In the genomic region with DNA sequence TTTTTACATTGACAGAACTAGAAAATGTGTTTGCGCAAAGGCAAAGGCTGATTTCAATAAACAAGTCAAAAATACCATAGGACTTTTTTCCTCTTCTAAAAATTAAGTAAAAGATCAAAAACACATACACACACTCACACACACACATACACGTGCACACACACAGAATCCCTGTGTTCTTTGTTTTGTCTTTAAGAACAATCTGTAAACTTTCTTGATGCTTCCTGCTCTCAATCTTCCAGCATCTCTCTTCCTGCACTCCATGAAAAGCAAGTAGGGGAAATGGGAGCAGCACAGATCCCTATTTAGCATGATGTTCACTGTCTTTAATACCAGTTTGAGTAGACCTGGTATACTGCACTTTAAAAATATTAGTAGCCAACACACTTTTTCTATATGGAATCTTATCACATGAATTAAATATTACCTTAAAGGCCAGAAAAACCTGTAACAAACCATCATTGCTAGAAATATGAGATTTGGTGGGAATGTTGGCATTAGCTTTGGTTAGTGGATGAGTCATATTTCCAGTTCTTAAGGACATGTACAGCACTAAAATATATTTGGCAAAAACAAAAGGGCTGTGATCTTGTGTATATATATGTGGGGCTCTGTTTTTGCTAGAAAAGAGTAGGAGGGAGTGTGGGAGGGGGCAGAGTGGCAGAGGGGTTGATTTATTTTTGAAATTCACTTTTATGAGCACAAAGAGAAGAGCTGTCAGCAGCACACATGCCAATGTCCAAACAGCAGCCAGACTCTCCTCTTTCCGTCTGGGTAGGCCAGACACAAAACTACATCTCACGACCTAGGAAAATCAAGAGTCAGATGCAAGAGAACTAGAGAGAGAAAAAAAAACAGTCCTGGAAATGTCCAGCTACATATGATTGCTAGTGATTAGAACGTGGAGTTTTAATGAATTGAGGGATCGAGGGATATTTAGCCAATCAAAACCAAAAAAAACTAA, we compare ENCODE assay signal across 12 cellular contexts. TPM values are rescaled to one million over a fixed set of nuclear protein-coding genes. Genes with fewer than 3 reads are reported as not detected.
DNase-seq lines count a peak whose midpoint lies in the region; ATAC-seq and TF ChIP-seq lines count a peak whose summit lies in the region.
"Had no signal": no experiment of that assay in that cellular context is flagged by ENCODE, and none has a peak within 500 bp of the region (broad histone marks: within the 10 kb centered on the region; RNA-seq: fewer than 3 reads in every experiment).

No MANE protein-coding gene starts in this region.

- H3K27ac Mint-ChIP-seq in Calu3 (ENCODE audit: unreplicated experiment) = peak overlapping the region; percentile 92
- H3K27ac Mint-ChIP-seq: activated CD8-positive, alpha-beta T cell treated with anti-CD3 and anti-CD28 coated beads for 36 hours had no signal

- no peaks in the 10 kb centered on the region for H3K27me3 ChIP-seq in SJCRH30
- H3K27me3 ChIP-seq: pancreas had no signal

- peaks cover 56% of the 10 kb centered on the region for H3K4me1 Mint-ChIP-seq in Calu3 (ENCODE audit: low read depth, unreplicated experiment)

- peaks cover 73% of the 10 kb centered on the region for H3K36me3 Mint-ChIP-seq in Calu3 (ENCODE audit: insufficient read depth, unreplicated experiment)

- no peak overlapping the region for H3K4me3 ChIP-seq in SJCRH30
- H3K4me3 ChIP-seq: pancreas had no signal

- intact Hi-C loops in Calu3 (cut with micrococcal nuclease; ENCODE audit: unreplicated experiment) = loop anchor here (2.0 to 10.0 kb wide), 7 partner anchors 25 to 781 kb away; no protein-coding TSS in a partner anchor

- H3K27ac ChIP-seq in SJCRH30 = 0 out of 2 replicates have a peak overlapping the region, but pooled peaks have one; percentile 9

- CTCF ChIA-PET in Calu3 (lab: Charles Lee) = interaction anchor here (0.5 to 2.7 kb wide), 10 partner anchors 8 to 182 kb away, joined by 3 to 8 read pairs (median 4); no protein-coding TSS in a partner anchor

- no peaks in the 10 kb centered on the region for H3K9me3 Mint-ChIP-seq in Calu3 (ENCODE audit: low read depth, unreplicated experiment)
- H3K9me3 Mint-ChIP-seq: activated CD8-positive, alpha-beta T cell treated with anti-CD3 and anti-CD28 coated beads for 36 hours had no signal

- BruUV-seq in Calu3 (replicated peaks; lab: Mats Ljungman, UMichigan) = no TSS peak

- DNase-seq in Calu3 = no peak
- peak in 1 of 2 experiments; percentile 28 for DNase-seq in SJCRH30
- peak; percentile 31 for DNase-seq in fibroblast of gingiva (ENCODE audit: low read depth)
- DNase-seq in pons (ENCODE audit: low spot score) = peak; percentile 63
- no peak for DNase-seq in NCI-H187 (lab: John Stamatoyannopoulos, UW)
- DNase-seq in activated naive CD4-positive, alpha-beta T cell (lab: John Stamatoyannopoulos, UW) = no peak
- DNase-seq in epidermal melanocyte (ENCODE audit: insufficient read length, low spot score) = no peak
- DNase-seq: activated CD8-positive, alpha-beta T cell treated with anti-CD3 and anti-CD28 coated beads for 36 hours; CD4-positive, alpha-beta memory T cell; NCI-H510A; pancreas had no signal

- no peak for ATAC-seq in HG03175 (IDR thresholded peaks at IDR 0.05; ENCODE audit: unreplicated experiment)
- ATAC-seq: activated CD8-positive, alpha-beta T cell treated with anti-CD3 and anti-CD28 coated beads for 36 hours; pancreas had no signal

- TF ChIP-seq CTCF in Calu3 (IDR thresholded peaks at IDR 0.05; ENCODE audit: unreplicated experiment) = no peak

- peaks cover 28% of the 10 kb centered on the region for H3K4me1 ChIP-seq in SJCRH30

- H3K27me3 Mint-ChIP-seq in Calu3 (ENCODE audit: unreplicated experiment) = no peaks in the 10 kb centered on the region

- peak overlapping the region; percentile 100 for H3K4me3 Mint-ChIP-seq in Calu3 (ENCODE audit: low read depth, unreplicated experiment)
- H3K4me3 Mint-ChIP-seq: activated CD8-positive, alpha-beta T cell treated with anti-CD3 and anti-CD28 coated beads for 36 hours; CD4-positive, alpha-beta memory T cell had no signal

- H3K36me3 ChIP-seq in SJCRH30 = no peaks in the 10 kb centered on the region
- H3K36me3 ChIP-seq: pancreas had no signal

- no peaks in the 10 kb centered on the region for H3K9me3 ChIP-seq in SJCRH30 (replicated peaks)
- H3K9me3 ChIP-seq: pancreas had no signal

RNA-seq across cellular contexts. Expression of a gene that starts 4.6 kb away (rescaled TPM):
- total RNA-seq in Calu3 (2022) = 201 and 265 TPM in 2 replicates
- 24.2 and 31.4 TPM in 2 replicates for total RNA-seq in SJCRH30 (2014; rRNA removed; shearing (Covaris generic))

Comparison
In these comparisons a context has a peak if more than half of its experiments do, and no peak if none do; other contexts are left out.
1. DNase-seq: peak in fibroblast of gingiva (single experiment) and pons (single experiment); none in Calu3 (single experiment), NCI-H187 (0 of 2), activated naive CD4-positive, alpha-beta T cell (0 of 4) and epidermal melanocyte (single experiment).